15 cellular contexts compared by ENCODE assay signal in genomic region chr1:229544587-229544986, GRCh38. TPM values are rescaled to one million over a fixed set of nuclear protein-coding genes. Genes with fewer than 3 reads are reported as not detected.
DNase-seq lines count a peak whose midpoint lies in the region; ATAC-seq, FAIRE-seq and TF ChIP-seq lines count a peak whose summit lies in the region.
"Had no signal": no experiment of that assay in that cellular context is flagged by ENCODE, and none has a peak within 500 bp of the region (broad histone marks: within the 10 kb centered on the region; RNA-seq: fewer than 3 reads in every experiment).

No MANE protein-coding gene starts in this region.

- SMC1A ChIA-PET in GM12878 (lab: Charles Lee; ENCODE audit: uncharacterized antibody, unreplicated experiment): no interaction called here

- in situ Hi-C loops in GM12878 (cut with MboI): no loop called here

- TF ChIP-seq CTCF in KMS-11 (conservative IDR thresholded peaks at IDR 0.05; ENCODE audit: low read depth, low read length) (no peak), GM12878 (IDR thresholded peaks at IDR 0.05 in 2 of 3, conservative IDR thresholded peaks at IDR 0.05 in 1 of 3; ENCODE audit: control insufficient read depth in 2 of 3, extremely low read depth in 1 of 3, insufficient read depth in 1 of 3, low read depth in 3 of 3, low read length in 3 of 3) (no peak)

- no peak overlapping the region for H2BK15ac ChIP-seq in neuronal stem cell (ENCODE audit: low read length)

- H4K20me1 ChIP-seq in KMS-11 (ENCODE audit: insufficient read depth) (no peaks in the 10 kb centered on the region), GM12878 (ENCODE audit: control insufficient read depth, insufficient read depth) (no peaks in the 10 kb centered on the region)

- H3K9ac ChIP-seq in KMS-11: peak overlapping the region; percentile 53; the same call in 1 of the 2 replicates
- no peak overlapping the region for H3K9ac ChIP-seq in GM12878 (ENCODE audit: control insufficient read depth, insufficient read depth, low read length)
- H3K9ac ChIP-seq in neuronal stem cell (ENCODE audit: low read depth, low read length, poor library complexity): no peak overlapping the region
- H3K9ac ChIP-seq: BLaER1, GM23248 had no signal

- no peak for ATAC-seq in activated CD4-positive, alpha-beta T cell treated with anti-CD3 and anti-CD28 coated beads for 36 hours
- no peak for ATAC-seq in CD4-positive, CD25-positive, alpha-beta regulatory T cell (ENCODE audit: low read depth in 2 of 2)
- ATAC-seq in GM12878: peak; percentile 55
- ATAC-seq: HCT116 had no signal

- no peak for DNase-seq in activated CD4-positive, alpha-beta T cell treated with anti-CD3 and anti-CD28 coated beads for 36 hours
- DNase-seq in activated CD4-positive, alpha-beta T cell treated with anti-CD3 and anti-CD28 coated beads, Interleukin-2, amount 10 ng/mL, durations not matched to agents 24 days and 14 days: no peak
- no peak for DNase-seq in CD4-positive, CD25-positive, alpha-beta regulatory T cell
- DNase-seq in GM12878 (ENCODE audit: low read depth, low spot score) (no peak), NCI-H2171 (lab: John Stamatoyannopoulos, UW) (no peak), neuronal stem cell (ENCODE audit: low spot score) (no peak)
- DNase-seq: 8988T, AML-193, DMS79, GM23248 had no signal

- no peak for FAIRE-seq in GM12878 (lab: Jason Lieb, UNC)
- FAIRE-seq: GM12891, H54 had no signal

- POLR2A ChIA-PET in activated CD4-positive, alpha-beta T cell treated with anti-CD3 and anti-CD28 coated beads for 36 hours (lab: Charles Lee): no interaction called here
- POLR2A ChIA-PET in GM12878 (lab: Charles Lee): no interaction called here

- intact Hi-C loops in activated CD4-positive, alpha-beta T cell treated with anti-CD3 and anti-CD28 coated beads for 36 hours (cut with DNase I, micrococcal nuclease): no loop called here
- intact Hi-C loops in activated CD4-positive, alpha-beta T cell treated with anti-CD3 and anti-CD28 coated beads, Interleukin-2, amount 10 ng/mL, durations not matched to agents 24 days and 14 days (cut with micrococcal nuclease): no loop called here
- intact Hi-C loops in GM12878 (cut with micrococcal nuclease; ENCODE audit: unreplicated experiment): no loop called here

- H3K4me1 ChIP-seq in CD4-positive, CD25-positive, alpha-beta regulatory T cell (ENCODE audit: control insufficient read depth, insufficient read depth, low read length, poor library complexity, severe bottlenecking): peaks cover 12% of the 10 kb centered on the region
- peaks cover 81% of the 10 kb centered on the region for H3K4me1 ChIP-seq in KMS-11 (ENCODE audit: low read depth, poor library complexity, severe bottlenecking)
- H3K4me1 ChIP-seq in GM12878 (ENCODE audit: control insufficient read depth, insufficient read depth, low read length): peaks cover 4% of the 10 kb centered on the region
- H3K4me1 ChIP-seq in neuronal stem cell (ENCODE audit: control insufficient read depth in 2 of 2, insufficient read depth in 1 of 2, low read depth in 1 of 2, low read length in 2 of 2): peaks cover 0 to 2% of the 10 kb centered on the region in 2 donors
- H3K4me1 ChIP-seq: BLaER1 had no signal

- no peak overlapping the region for H3K23ac ChIP-seq in neuronal stem cell (ENCODE audit: low read depth, low read length, poor library complexity)

- no peak overlapping the region for H3K4ac ChIP-seq in neuronal stem cell (ENCODE audit: low read length)

- no peak overlapping the region for H2BK12ac ChIP-seq in neuronal stem cell (ENCODE audit: low read length)

- H3K27ac Mint-ChIP-seq in activated CD4-positive, alpha-beta T cell treated with anti-CD3 and anti-CD28 coated beads for 36 hours: peak overlapping the region; percentile 10
- H3K27ac Mint-ChIP-seq in activated CD4-positive, alpha-beta T cell treated with anti-CD3 and anti-CD28 coated beads, Interleukin-2, amount 10 ng/mL, durations not matched to agents 24 days and 14 days: no peak overlapping the region
- peak overlapping the region in 2 of 3 donors; percentile 65 to 80 for H3K27ac Mint-ChIP-seq in CD4-positive, CD25-positive, alpha-beta regulatory T cell

- no peak overlapping the region for H4K91ac ChIP-seq in neuronal stem cell (ENCODE audit: low read depth, low read length, poor library complexity)

- no peak overlapping the region for H3K4me3 ChIP-seq in CD4-positive, CD25-positive, alpha-beta regulatory T cell (ENCODE audit: low read depth, low read length)
- H3K4me3 ChIP-seq in KMS-11 (IDR thresholded peaks at IDR 0.05; ENCODE audit: insufficient read depth, low read depth, low read length): no peak overlapping the region
- H3K4me3 ChIP-seq in GM12878: no peak overlapping the region
- no peak overlapping the region for H3K4me3 ChIP-seq in neuronal stem cell (ENCODE audit: low read length in 2 of 2)
- H3K4me3 ChIP-seq: BLaER1, GM23248 had no signal

- H3K27me3 Mint-ChIP-seq in activated CD4-positive, alpha-beta T cell treated with anti-CD3 and anti-CD28 coated beads for 36 hours: no peaks in the 10 kb centered on the region
- no peaks in the 10 kb centered on the region for H3K27me3 Mint-ChIP-seq in activated CD4-positive, alpha-beta T cell treated with anti-CD3 and anti-CD28 coated beads, Interleukin-2, amount 10 ng/mL, durations not matched to agents 24 days and 14 days
- H3K27me3 Mint-ChIP-seq in CD4-positive, CD25-positive, alpha-beta regulatory T cell: no peaks in the 10 kb centered on the region

- BruUV-seq in GM12878 (replicated peaks; lab: Mats Ljungman, UMichigan): no TSS peak

- no peaks in the 10 kb centered on the region for H3K9me3 ChIP-seq in CD4-positive, CD25-positive, alpha-beta regulatory T cell (ENCODE audit: control insufficient read depth in 2 of 2, low read length in 2 of 2)
- no peaks in the 10 kb centered on the region; the same call in 2 of the 3 replicates for H3K9me3 ChIP-seq in GM12878 (replicated peaks; ENCODE audit: control insufficient read depth, insufficient read depth, low read length)
- H3K9me3 ChIP-seq in neuronal stem cell (replicated peaks in 1 of 2; ENCODE audit: control insufficient read depth in 2 of 2, insufficient read depth in 1 of 2, low read depth in 1 of 2, low read length in 2 of 2): peaks cover 0 to 5% of the 10 kb centered on the region in 2 donors
- H3K9me3 ChIP-seq: BLaER1 had no signal

- H3K36me3 ChIP-seq in CD4-positive, CD25-positive, alpha-beta regulatory T cell (ENCODE audit: control insufficient read depth, insufficient read depth, low read length): peaks cover 55% of the 10 kb centered on the region
- peaks cover 18% of the 10 kb centered on the region; the same call in 1 of the 2 replicates for H3K36me3 ChIP-seq in KMS-11 (ENCODE audit: insufficient read depth)
- peaks cover 0 to 26% of the 10 kb centered on the region in 2 experiments for H3K36me3 ChIP-seq in GM12878 (ENCODE audit: control insufficient read depth in 2 of 2, insufficient read depth in 2 of 2, low read length in 1 of 2)
- peaks cover 9 to 88% of the 10 kb centered on the region in 2 donors for H3K36me3 ChIP-seq in neuronal stem cell (replicated peaks in 1 of 2; ENCODE audit: control insufficient read depth in 2 of 2, insufficient read depth in 2 of 2, low read length in 2 of 2)

- H2BK120ac ChIP-seq in neuronal stem cell (ENCODE audit: low read depth, low read length): no peak overlapping the region

- CTCF ChIA-PET in activated CD4-positive, alpha-beta T cell treated with anti-CD3 and anti-CD28 coated beads for 36 hours (lab: Charles Lee): interaction anchor here (0.7 kb wide), 1 partner anchor 18 kb away, joined by 3 read pairs; no protein-coding TSS in a partner anchor
- CTCF ChIA-PET in GM12878 (lab: Yijun Ruan, JAX): no interaction called here

- peaks cover 35% of the 10 kb centered on the region for H3K4me1 Mint-ChIP-seq in activated CD4-positive, alpha-beta T cell treated with anti-CD3 and anti-CD28 coated beads for 36 hours
- H3K4me1 Mint-ChIP-seq in activated CD4-positive, alpha-beta T cell treated with anti-CD3 and anti-CD28 coated beads, Interleukin-2, amount 10 ng/mL, durations not matched to agents 24 days and 14 days: peaks cover 24% of the 10 kb centered on the region
- peaks cover 16 to 35% (median 22%) of the 10 kb centered on the region in 4 donors for H3K4me1 Mint-ChIP-seq in CD4-positive, CD25-positive, alpha-beta regulatory T cell

- H2BK5ac ChIP-seq in neuronal stem cell (ENCODE audit: low read length): no peak overlapping the region

- peaks cover 55% of the 10 kb centered on the region for H3K36me3 Mint-ChIP-seq in activated CD4-positive, alpha-beta T cell treated with anti-CD3 and anti-CD28 coated beads for 36 hours (ENCODE audit: low read depth)
- H3K36me3 Mint-ChIP-seq in activated CD4-positive, alpha-beta T cell treated with anti-CD3 and anti-CD28 coated beads, Interleukin-2, amount 10 ng/mL, durations not matched to agents 24 days and 14 days (ENCODE audit: low read depth): peaks cover 60% of the 10 kb centered on the region
- peaks cover 54% of the 10 kb centered on the region for H3K36me3 Mint-ChIP-seq in CD4-positive, CD25-positive, alpha-beta regulatory T cell

- no peak for TF ChIP-seq POLR2A in GM12878 (IDR thresholded peaks at IDR 0.05; ENCODE audit: low read depth, low read length)

- H3K4me3 Mint-ChIP-seq in activated CD4-positive, alpha-beta T cell treated with anti-CD3 and anti-CD28 coated beads for 36 hours: no peak overlapping the region
- no peak overlapping the region for H3K4me3 Mint-ChIP-seq in activated CD4-positive, alpha-beta T cell treated with anti-CD3 and anti-CD28 coated beads, Interleukin-2, amount 10 ng/mL, durations not matched to agents 24 days and 14 days
- no peak overlapping the region for H3K4me3 Mint-ChIP-seq in CD4-positive, CD25-positive, alpha-beta regulatory T cell

- H2AFZ ChIP-seq in KMS-11 (ENCODE audit: low read depth) (no peak overlapping the region), GM12878 (ENCODE audit: control insufficient read depth, low read depth, low read length) (no peak overlapping the region), neuronal stem cell (ENCODE audit: low read length) (no peak overlapping the region)
- H2AFZ ChIP-seq: GM23248 had no signal

- H3K79me1 ChIP-seq in neuronal stem cell (ENCODE audit: low read depth, low read length): no peaks in the 10 kb centered on the region

- RAD21 ChIA-PET in GM12878 (lab: Charles Lee; ENCODE audit: unreplicated experiment): no interaction called here

- no peak for TF ChIP-seq EP300 in GM12878 (IDR thresholded peaks at IDR 0.05; ENCODE audit: borderline replicate concordance in 1 of 2, control insufficient read depth in 1 of 2, low read depth in 2 of 2, low read length in 2 of 2)

- H3K79me2 ChIP-seq in KMS-11 (ENCODE audit: insufficient read depth, low read depth) (peaks cover 90% of the 10 kb centered on the region), GM12878 (ENCODE audit: control insufficient read depth, insufficient read depth, low read length) (no peaks in the 10 kb centered on the region; the same call in 1 of the 2 replicates)

- H3K4me2 ChIP-seq in KMS-11 (peak overlapping the region; percentile 44), GM12878 (ENCODE audit: control insufficient read depth, insufficient read depth) (no peak overlapping the region), neuronal stem cell (ENCODE audit: insufficient read depth, low read length, poor library complexity, severe bottlenecking) (no peak overlapping the region)
- H3K4me2 ChIP-seq: BLaER1 had no signal

- 48% methylated on average over 1 of the region's 1 CpG for WGBS in GM12878 (ENCODE audit: insufficient coverage, insufficient replicate concordance, low lambda C conversion rate, missing lambda C conversion rate)
- no CpG with 5 or more reads among the region's 1 CpG for WGBS in neuronal stem cell (ENCODE audit: extremely low coverage in 2 of 2, insufficient read length in 2 of 2, insufficient replicate concordance in 1 of 2), 2 donors

- no peak for TF ChIP-seq RAD21 in GM12878 (IDR thresholded peaks at IDR 0.05; ENCODE audit: insufficient read depth, low read depth, low read length)

- no peak overlapping the region for H2AK5ac ChIP-seq in neuronal stem cell (ENCODE audit: low read depth, low read length)

- no peak overlapping the region for H4K8ac ChIP-seq in neuronal stem cell (ENCODE audit: low read depth, low read length)

- no peaks in the 10 kb centered on the region for H3K9me3 Mint-ChIP-seq in activated CD4-positive, alpha-beta T cell treated with anti-CD3 and anti-CD28 coated beads for 36 hours (ENCODE audit: low read depth)
- no peaks in the 10 kb centered on the region for H3K9me3 Mint-ChIP-seq in activated CD4-positive, alpha-beta T cell treated with anti-CD3 and anti-CD28 coated beads, Interleukin-2, amount 10 ng/mL, durations not matched to agents 24 days and 14 days
- no peaks in the 10 kb centered on the region for H3K9me3 Mint-ChIP-seq in CD4-positive, CD25-positive, alpha-beta regulatory T cell

- H3K18ac ChIP-seq in neuronal stem cell (ENCODE audit: low read length): no peak overlapping the region

- no peak overlapping the region for H3K14ac ChIP-seq in neuronal stem cell (ENCODE audit: low read length)

- no peaks in the 10 kb centered on the region for H3K27me3 ChIP-seq in CD4-positive, CD25-positive, alpha-beta regulatory T cell (ENCODE audit: control insufficient read depth, insufficient read depth, low read length)
- H3K27me3 ChIP-seq in KMS-11 (ENCODE audit: insufficient read depth, low read depth): no peaks in the 10 kb centered on the region
- no peaks in the 10 kb centered on the region for H3K27me3 ChIP-seq in GM12878 (replicated peaks in 1 of 2; ENCODE audit: control insufficient read depth in 2 of 2, insufficient read depth in 2 of 2, low read length in 1 of 2)
- H3K27me3 ChIP-seq in neuronal stem cell (ENCODE audit: control insufficient read depth in 3 of 3, insufficient read depth in 3 of 3, low read depth in 1 of 3, low read length in 3 of 3): no peaks in the 10 kb centered on the region
- H3K27me3 ChIP-seq: BLaER1 had no signal

- H3K27ac ChIP-seq in CD4-positive, CD25-positive, alpha-beta regulatory T cell (ENCODE audit: insufficient read depth, low read length, poor library complexity, severe bottlenecking): no peak overlapping the region
- H3K27ac ChIP-seq in KMS-11: peak overlapping the region; percentile 79
- no peak overlapping the region; the same call in 1 of the 2 replicates for H3K27ac ChIP-seq in GM12878 (ENCODE audit: control insufficient read depth, insufficient read depth)
- no peak overlapping the region for H3K27ac ChIP-seq in neuronal stem cell (replicated peaks; ENCODE audit: low read length)
- H3K27ac ChIP-seq: BLaER1, GM23248 had no signal

RNA-seq across cellular contexts. Expression of gene ABCB10, which starts 13.9 kb away (rescaled TPM):
- 10 to 100 TPM; 18.4 to 30.1 TPM for total RNA-seq in activated CD4-positive, alpha-beta T cell treated with anti-CD3 and anti-CD28 coated beads for 36 hours
- 46.5 and 49.7 TPM in 2 replicates for total RNA-seq in activated CD4-positive, alpha-beta T cell treated with anti-CD3 and anti-CD28 coated beads, Interleukin-2, amount 10 ng/mL, durations not matched to agents 24 days and 14 days
- total RNA-seq in CD4-positive, CD25-positive, alpha-beta regulatory T cell: 17.1 TPM
- 10 to 100 TPM; 10.5 to 20.0 (median 16.2) TPM for polyA plus RNA-seq in CD4-positive, CD25-positive, alpha-beta regulatory T cell
- 10.3 and 10.5 TPM in 2 replicates for total RNA-seq in GM12878 (2013; cell fraction: nucleolus; rRNA removed)
- total RNA-seq in GM12878 (2014; rRNA removed): 27.6 and 31.8 TPM in 2 replicates
- 25.4 and 26.1 TPM in 2 replicates for total RNA-seq in GM12878 (2014; rRNA removed; fragmentation: Illumina TruSeq; extraction: Trizol)
- total RNA-seq in GM12878 (2021): 30.5 and 33.1 TPM in 2 replicates
- polyA plus RNA-seq in GM12878 (2011; ENCODE audit: low read depth): 7.7 TPM
- 16.7 and 23.0 TPM in 2 replicates for polyA plus RNA-seq in GM12878 (2011; rRNA removed)
- 10.4 TPM in 2 replicates for polyA plus RNA-seq in GM12878 (2011; cell fraction: cytosol; rRNA removed)
- 19.6 and 29.7 TPM in 2 replicates for polyA plus RNA-seq in GM12878 (2011; cell fraction: nucleus; rRNA removed)
- polyA plus RNA-seq in GM12878 (2012): 11.2 and 13.2 TPM in 2 replicates
- 21.8 and 27.5 TPM in 2 replicates for polyA plus RNA-seq in GM12878 (2014; fragmentation: Illumina TruSeq; extraction: Trizol)
- polyA plus RNA-seq in GM12878 (2014; fragmentation: Nextera tagmentation; extraction: Ambion mirVana): 10 to 100 TPM; 11.7 to 11.8 TPM
- polyA plus RNA-seq in GM12878 (2014; rRNA removed): 16.1 and 16.7 TPM in 2 replicates
- 10 to 100 TPM in 1 of 2 experiments, 1 to 10 TPM in 1; 8.0 to 16.6 TPM for polyA plus RNA-seq in GM12878 (2016; fragmentation: Nextera tagmentation; extraction: Ambion mirVana)
- polyA minus RNA-seq in GM12878 (2011; rRNA and poly(A)+ RNA removed): 16.8 and 19.0 TPM in 2 replicates
- 11.4 and 11.9 TPM in 2 replicates for polyA minus RNA-seq in GM12878 (2011; cell fraction: cytosol; rRNA and poly(A)+ RNA removed)
- polyA minus RNA-seq in GM12878 (2011; cell fraction: nucleus; rRNA and poly(A)+ RNA removed): 9.3 TPM in 2 replicates
- 7.1 TPM for polyA plus RNA-seq in neuronal stem cell (2013, experiment 1 of 2)
- polyA plus RNA-seq in neuronal stem cell (2013, experiment 2 of 2): 7.7 TPM

RNA-seq across cellular contexts. Expression of gene NUP133, which starts 36.4 kb away (rescaled TPM):
- 10 to 100 TPM; 53.5 to 57.5 TPM for total RNA-seq in activated CD4-positive, alpha-beta T cell treated with anti-CD3 and anti-CD28 coated beads for 36 hours
- total RNA-seq in activated CD4-positive, alpha-beta T cell treated with anti-CD3 and anti-CD28 coated beads, Interleukin-2, amount 10 ng/mL, durations not matched to agents 24 days and 14 days: 52.3 and 52.9 TPM in 2 replicates
- 33.1 TPM for total RNA-seq in CD4-positive, CD25-positive, alpha-beta regulatory T cell
- polyA plus RNA-seq in CD4-positive, CD25-positive, alpha-beta regulatory T cell: 10 to 100 TPM; 12.2 to 20.9 (median 15.5) TPM
- 56.9 and 60.2 TPM in 2 replicates for total RNA-seq in GM12878 (2013; cell fraction: nucleolus; rRNA removed)
- total RNA-seq in GM12878 (2014; rRNA removed) (32.1 and 33.4 TPM in 2 replicates), GM12878 (2014; rRNA removed; fragmentation: Illumina TruSeq; extraction: Trizol) (33.1 and 36.4 TPM in 2 replicates), GM12878 (2021) (45.4 and 46.0 TPM in 2 replicates)
- 8.3 TPM for polyA plus RNA-seq in GM12878 (2011; ENCODE audit: low read depth)
- polyA plus RNA-seq in GM12878 (2011; rRNA removed) (24.2 and 26.9 TPM in 2 replicates), GM12878 (2014; fragmentation: Illumina TruSeq; extraction: Trizol) (24.1 and 35.4 TPM in 2 replicates), GM12878 (2014; fragmentation: Nextera tagmentation; extraction: Ambion mirVana) (10 to 100 TPM; 10.9 to 24.3 TPM), GM12878 (2014; rRNA removed) (26.7 and 31.6 TPM in 2 replicates), GM12878 (2016; fragmentation: Nextera tagmentation; extraction: Ambion mirVana) (10 to 100 TPM; 26.9 to 34.5 TPM)
- polyA plus RNA-seq in GM12878 (2011; cell fraction: cytosol; rRNA removed): 12.1 and 15.0 TPM in 2 replicates
- 28.2 and 37.9 TPM in 2 replicates for polyA plus RNA-seq in GM12878 (2011; cell fraction: nucleus; rRNA removed)
- polyA plus RNA-seq in GM12878 (2012): 12.0 and 16.2 TPM in 2 replicates
- 29.1 and 41.2 TPM in 2 replicates for polyA minus RNA-seq in GM12878 (2011; rRNA and poly(A)+ RNA removed)
- polyA minus RNA-seq in GM12878 (2011; cell fraction: cytosol; rRNA and poly(A)+ RNA removed): 13.3 and 15.5 TPM in 2 replicates
- polyA minus RNA-seq in GM12878 (2011; cell fraction: nucleus; rRNA and poly(A)+ RNA removed): 19.6 and 22.8 TPM in 2 replicates
- polyA plus RNA-seq in neuronal stem cell (2013, experiment 1 of 2): 22.6 TPM
- polyA plus RNA-seq in neuronal stem cell (2013, experiment 2 of 2): 24.2 TPM
